ENCODE assay signal across 8 cellular contexts in the genomic region with DNA sequence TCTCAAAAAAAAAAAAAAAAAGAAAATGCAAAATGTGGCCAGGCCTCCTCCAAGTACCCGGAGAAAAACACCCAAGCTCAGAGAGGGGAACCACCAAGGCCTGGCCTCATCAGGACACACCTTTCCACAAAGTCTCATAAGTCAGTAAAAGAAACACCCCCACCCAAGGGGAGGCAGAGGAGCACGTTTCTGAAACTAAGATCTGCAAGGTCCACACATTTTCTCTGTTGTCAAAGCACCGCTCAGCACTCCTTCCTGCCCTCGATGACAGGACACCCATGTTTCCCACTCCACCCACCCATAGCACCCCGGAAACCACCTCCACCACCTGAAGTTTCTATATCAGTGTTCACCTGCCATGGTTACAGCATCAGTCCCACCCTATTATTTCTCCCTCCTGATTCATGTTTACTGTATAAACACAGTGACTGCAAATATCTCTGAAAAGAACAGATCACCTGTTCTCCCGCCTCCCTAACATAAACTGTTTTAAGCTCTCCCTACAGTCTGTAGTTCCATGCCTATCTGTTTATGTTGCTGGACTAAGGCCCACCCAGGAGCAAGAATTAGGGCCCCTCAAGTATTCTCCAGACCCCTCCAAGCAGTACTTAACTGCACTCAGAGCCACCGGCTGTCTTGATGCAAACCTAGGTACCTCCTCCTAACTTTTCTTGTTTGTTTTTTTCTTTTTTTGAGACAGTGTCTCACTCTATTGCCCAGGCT. TPM values are rescaled to one million over a fixed set of nuclear protein-coding genes. Genes with fewer than 3 reads are reported as not detected.
DNase-seq lines count a peak whose midpoint lies in the region; ATAC-seq, FAIRE-seq and TF ChIP-seq lines count a peak whose summit lies in the region.

No MANE protein-coding gene starts in this region.

- H3K27ac ChIP-seq in hepatocyte: no peak overlapping the region

- no peaks in the 10 kb centered on the region for H3K36me3 ChIP-seq in hepatocyte (replicated peaks; ENCODE audit: insufficient read depth, low read depth)
- H3K36me3 ChIP-seq in HAP-1 (replicated peaks): peaks cover 19% of the 10 kb centered on the region

- H3K4me2 ChIP-seq in hepatocyte: peak overlapping the region; percentile 97

- H3K27me3 ChIP-seq in hepatocyte (no peaks in the 10 kb centered on the region), HAP-1 (ENCODE audit: low read depth) (no peaks in the 10 kb centered on the region)

- H3K9me2 ChIP-seq in hepatocyte (replicated peaks; ENCODE audit: insufficient read depth): no peaks in the 10 kb centered on the region

- FAIRE-seq in GM19239 (lab: Jason Lieb, UNC): peak; percentile 97

- no peak overlapping the region for H2AFZ ChIP-seq in hepatocyte

- H3K4me3 ChIP-seq in hepatocyte (no peak overlapping the region), HAP-1 (no peak overlapping the region)

- in situ Hi-C loops in HAP-1 (cut with MboI; ENCODE audit: low sequenced_read_pairs): loop anchor here (5.0 kb wide), 1 partner anchor 62 kb away; the partner anchor contains the start of gene PAM16

- DNase-seq in GM19239 (ENCODE audit: insufficient read length, low spot score): peak; percentile 92
- DNase-seq in activated CD4-positive, alpha-beta T cell treated with anti-CD3 and anti-CD28 coated beads for 4 hours: peak; percentile 69 to 76
- no peak for DNase-seq in hepatocyte (ENCODE audit: low spot score)
- DNase-seq in stimulated activated naive CD8-positive, alpha-beta T cell treated with anti-CD3 and anti-CD28 coated beads, Interleukin-15, Interleukin-2, amounts not matched to agents 100 U/mL and 50 U/mL, for 24 hours: peak; percentile 81
- DNase-seq in HAP-1 (ENCODE audit: low spot score in 2 of 2): no peak
- no peak for DNase-seq in superior temporal gyrus (ENCODE audit: extremely low spot score)
- no peak for DNase-seq in DMS114 treated with DMSO at 0.1 percent for 48 hours (lab: John Stamatoyannopoulos, UW; ENCODE audit: unreplicated experiment)

- peaks cover 7% of the 10 kb centered on the region for H3K4me1 ChIP-seq in hepatocyte (ENCODE audit: insufficient read depth)
- peaks cover 13% of the 10 kb centered on the region for H3K4me1 ChIP-seq in HAP-1

- H3K79me2 ChIP-seq in hepatocyte: peaks cover 26% of the 10 kb centered on the region

- ATAC-seq in HG03095 (IDR thresholded peaks at IDR 0.05; ENCODE audit: unreplicated experiment): peak; percentile 54
- peak; percentile 75 for ATAC-seq in stimulated activated naive CD8-positive, alpha-beta T cell treated with anti-CD3 and anti-CD28 coated beads, Interleukin-15, Interleukin-2, amounts not matched to agents 100 U/mL and 50 U/mL, for 24 hours

- TF ChIP-seq CTCF in hepatocyte (IDR thresholded peaks at IDR 0.05; ENCODE audit: poor library complexity): no peak

- H3K9me3 ChIP-seq in hepatocyte (ENCODE audit: low read depth) (no peaks in the 10 kb centered on the region), HAP-1 (no peaks in the 10 kb centered on the region)

- H4K20me1 ChIP-seq in hepatocyte (ENCODE audit: insufficient read depth, poor library complexity, severe bottlenecking): peaks cover 10% of the 10 kb centered on the region

- WGBS in hepatocyte (ENCODE audit: low lambda C conversion rate, missing lambda C conversion rate): 83% methylated on average over 6 of the region's 7 CpGs

RNA-seq across cellular contexts. Expression of gene CORO7, which starts 2.0 kb away (rescaled TPM):
- total RNA-seq in hepatocyte: 13.9 and 18.2 TPM in 2 replicates
- 33.3 and 34.4 TPM in 2 replicates for polyA plus RNA-seq in hepatocyte

RNA-seq across cellular contexts. Expression of gene DNAJA3, which starts 11.3 kb away (rescaled TPM):
- 55.3 and 59.2 TPM in 2 replicates for total RNA-seq in hepatocyte
- 51.2 and 58.8 TPM in 2 replicates for polyA plus RNA-seq in hepatocyte

RNA-seq across cellular contexts. Expression of gene VASN, which starts 42.7 kb away (rescaled TPM):
- total RNA-seq in hepatocyte: 10.0 and 12.1 TPM in 2 replicates
- polyA plus RNA-seq in hepatocyte: 55.9 and 64.2 TPM in 2 replicates

Comparison
In these comparisons a context has a peak if more than half of its experiments do, and no peak if none do; other contexts are left out.
1. DNase-seq: peak in GM19239 (single experiment), activated CD4-positive, alpha-beta T cell treated with anti-CD3 and anti-CD28 coated beads for 4 hours (2 of 2) and stimulated activated naive CD8-positive, alpha-beta T cell treated with anti-CD3 and anti-CD28 coated beads, Interleukin-15, Interleukin-2, amounts not matched to agents 100 U/mL and 50 U/mL, for 24 hours (single experiment); none in hepatocyte (single experiment), HAP-1 (0 of 2), superior temporal gyrus (single experiment) and DMS114 treated with DMSO at 0.1 percent for 48 hours (single experiment).